Comparison of ENCODE assay signal across 1 cellular context in the genomic region with DNA sequence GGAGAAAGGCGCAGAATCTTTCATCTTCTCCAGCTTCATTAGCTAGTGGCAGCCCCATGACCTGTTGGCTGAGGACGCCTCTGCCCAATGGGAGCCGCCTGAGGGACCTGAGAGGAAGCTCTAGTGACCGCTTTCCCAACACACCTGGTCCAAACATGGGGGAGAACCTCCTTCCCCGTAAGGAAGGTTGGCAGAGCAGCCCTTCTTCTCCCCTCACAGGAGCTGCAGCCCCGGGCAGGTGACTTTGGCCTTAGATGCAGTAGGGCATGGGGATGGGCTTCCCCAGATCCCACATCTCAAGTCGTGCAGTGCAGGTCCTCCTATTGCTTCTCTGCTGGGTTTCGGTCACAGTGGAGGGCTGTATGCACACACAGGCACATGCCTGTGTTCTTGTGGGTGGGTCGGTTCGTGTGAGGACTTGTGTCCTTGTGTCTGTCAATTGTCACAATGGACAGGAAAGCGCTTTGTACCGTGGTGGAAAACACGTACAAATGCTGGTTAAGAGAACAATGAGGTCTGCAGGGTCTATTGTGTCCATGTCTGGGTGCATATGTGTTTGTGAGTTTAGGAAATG.
TF ChIP-seq lines count a peak whose summit lies in the region.

No MANE protein-coding gene starts in this region.

TF ChIP-seq in WTC11, 78 proteins besides CTCF, POLR2A, EP300 and RAD21 (continued from another document):
- TF ChIP-seq, protein P1, sequence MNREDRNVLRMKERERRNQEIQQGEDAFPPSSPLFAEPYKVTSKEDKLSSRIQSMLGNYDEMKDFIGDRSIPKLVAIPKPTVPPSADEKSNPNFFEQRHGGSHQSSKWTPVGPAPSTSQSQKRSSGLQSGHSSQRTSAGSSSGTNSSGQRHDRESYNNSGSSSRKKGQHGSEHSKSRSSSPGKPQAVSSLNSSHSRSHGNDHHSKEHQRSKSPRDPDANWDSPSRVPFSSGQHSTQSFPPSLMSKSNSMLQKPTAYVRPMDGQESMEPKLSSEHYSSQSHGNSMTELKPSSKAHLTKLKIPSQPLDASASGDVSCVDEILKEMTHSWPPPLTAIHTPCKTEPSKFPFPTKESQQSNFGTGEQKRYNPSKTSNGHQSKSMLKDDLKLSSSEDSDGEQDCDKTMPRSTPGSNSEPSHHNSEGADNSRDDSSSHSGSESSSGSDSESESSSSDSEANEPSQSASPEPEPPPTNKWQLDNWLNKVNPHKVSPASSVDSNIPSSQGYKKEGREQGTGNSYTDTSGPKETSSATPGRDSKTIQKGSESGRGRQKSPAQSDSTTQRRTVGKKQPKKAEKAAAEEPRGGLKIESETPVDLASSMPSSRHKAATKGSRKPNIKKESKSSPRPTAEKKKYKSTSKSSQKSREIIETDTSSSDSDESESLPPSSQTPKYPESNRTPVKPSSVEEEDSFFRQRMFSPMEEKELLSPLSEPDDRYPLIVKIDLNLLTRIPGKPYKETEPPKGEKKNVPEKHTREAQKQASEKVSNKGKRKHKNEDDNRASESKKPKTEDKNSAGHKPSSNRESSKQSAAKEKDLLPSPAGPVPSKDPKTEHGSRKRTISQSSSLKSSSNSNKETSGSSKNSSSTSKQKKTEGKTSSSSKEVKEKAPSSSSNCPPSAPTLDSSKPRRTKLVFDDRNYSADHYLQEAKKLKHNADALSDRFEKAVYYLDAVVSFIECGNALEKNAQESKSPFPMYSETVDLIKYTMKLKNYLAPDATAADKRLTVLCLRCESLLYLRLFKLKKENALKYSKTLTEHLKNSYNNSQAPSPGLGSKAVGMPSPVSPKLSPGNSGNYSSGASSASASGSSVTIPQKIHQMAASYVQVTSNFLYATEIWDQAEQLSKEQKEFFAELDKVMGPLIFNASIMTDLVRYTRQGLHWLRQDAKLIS (CRISPR knock-in tag; IDR thresholded peaks at IDR 0.05; ENCODE audit: borderline replicate concordance), result no peak
- TF ChIP-seq SP1 (CRISPR knock-in tag; conservative IDR thresholded peaks at IDR 0.05) (no peak), ETV6 (CRISPR knock-in tag; IDR thresholded peaks at IDR 0.05) (no peak), ZNF219 (CRISPR knock-in tag; IDR thresholded peaks at IDR 0.05; ENCODE audit: borderline replicate concordance) (no peak), PRRX2 (CRISPR knock-in tag; IDR thresholded peaks at IDR 0.05) (no peak), NR3C1 (CRISPR knock-in tag; conservative IDR thresholded peaks at IDR 0.05; ENCODE audit: low read depth) (no peak), ZMAT4 (CRISPR knock-in tag; IDR thresholded peaks at IDR 0.05) (no peak), ZNF512 (CRISPR knock-in tag; IDR thresholded peaks at IDR 0.05; ENCODE audit: borderline replicate concordance) (no peak)
TF ChIP-seq in WTC11: peak in this region for 0.
